ENCODE assay signal across 8 cellular contexts in the genomic region with DNA sequence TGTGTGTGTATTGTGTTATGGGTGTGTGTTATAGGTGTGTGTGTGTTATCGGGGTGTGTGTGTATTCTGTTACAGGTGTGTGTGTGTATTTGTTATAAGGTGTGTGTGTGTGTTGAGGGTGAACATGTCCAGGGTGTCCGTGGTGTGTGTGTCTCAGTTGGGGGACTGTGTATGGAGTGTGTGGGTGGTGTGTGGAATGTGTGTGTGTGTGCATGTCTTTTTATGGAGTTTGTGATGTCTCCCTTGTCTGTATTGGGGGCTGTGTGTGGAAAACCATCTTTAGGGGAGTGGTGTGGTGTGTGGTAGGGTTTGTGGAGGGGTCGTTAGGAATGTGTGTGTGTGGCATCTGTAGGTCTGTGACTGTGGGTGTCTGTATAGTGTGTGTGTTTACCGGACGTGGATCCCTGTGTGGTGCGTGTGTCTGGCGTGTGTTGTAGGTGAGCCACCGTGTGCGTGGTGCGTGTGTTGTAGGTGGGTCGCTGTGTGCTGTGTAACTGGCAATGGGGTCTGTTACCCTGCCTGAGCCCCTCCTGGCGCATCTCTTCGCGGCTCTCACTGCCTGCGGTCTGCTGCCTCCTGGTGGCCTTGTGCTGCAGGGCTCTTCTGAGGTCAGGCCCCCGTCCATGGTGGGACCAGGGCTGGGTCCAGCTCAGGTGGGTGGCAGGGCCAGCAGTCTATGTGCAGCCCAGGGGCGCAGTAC.
DNase-seq lines count a peak whose midpoint lies in the region; ATAC-seq and TF ChIP-seq lines count a peak whose summit lies in the region.

No MANE protein-coding gene starts in this region.

- peak; percentile 55 for TF ChIP-seq CTCF in NB4 (IDR thresholded peaks at IDR 0.05; ENCODE audit: low read depth, low read length)
- TF ChIP-seq CTCF in cardiac fibroblast (IDR thresholded peaks at IDR 0.05; ENCODE audit: low read depth, low read length): peak; percentile 88
- peak; percentile 47 for TF ChIP-seq CTCF in mucosa of descending colon (IDR thresholded peaks at IDR 0.05)

- no peaks in the 10 kb centered on the region for H3K4me1 ChIP-seq in mucosa of descending colon (ENCODE audit: low read depth)

- no peaks in the 10 kb centered on the region for H3K36me3 ChIP-seq in mucosa of descending colon (ENCODE audit: low read depth)

- DNase-seq in ELF-1 (ENCODE audit: low read depth, low spot score) (peak; percentile 63), NB4 (ENCODE audit: low read depth) (peak; percentile 41), cardiac fibroblast (ENCODE audit: low read depth in 2 of 2) (peak; percentile 24 to 25), mucosa of descending colon (peak in 2 of 3 donors; percentile 45 to 47), glomerular visceral epithelial cell (ENCODE audit: extremely low spot score) (no peak)
- DNase-seq in activated effector memory CD4-positive, alpha-beta T cell treated with Interleukin-2 at 50 U/mL for 16 hours: no peak

- H3K4me3 ChIP-seq in NB4 (ENCODE audit: low read depth, low read length): no peak overlapping the region
- H3K4me3 ChIP-seq in cardiac fibroblast (replicated peaks in 1 of 2; ENCODE audit: low read depth in 2 of 2, low read length in 2 of 2): no peak overlapping the region
- no peak overlapping the region for H3K4me3 ChIP-seq in mucosa of descending colon

- intact Hi-C loops in mucosa of descending colon (cut with DNase I, micrococcal nuclease): no loop called here

- H3K9me3 ChIP-seq in mucosa of descending colon: no peaks in the 10 kb centered on the region

- ATAC-seq in mucosa of descending colon: peak; percentile 27
- ATAC-seq in GM19397 (IDR thresholded peaks at IDR 0.05; ENCODE audit: unreplicated experiment): no peak
- no peak for ATAC-seq in GM18909 (IDR thresholded peaks at IDR 0.05; ENCODE audit: poor library complexity, unreplicated experiment)

- no peak for TF ChIP-seq POLR2A in NB4 (IDR thresholded peaks at IDR 0.05; ENCODE audit: extremely low read depth, insufficient read length)

Comparison
In these comparisons a context has a peak if more than half of its experiments do, and no peak if none do; other contexts are left out.
1. DNase-seq: peak in ELF-1 (single experiment), NB4 (single experiment), cardiac fibroblast (2 of 2) and mucosa of descending colon (2 of 3); none in activated effector memory CD4-positive, alpha-beta T cell treated with Interleukin-2 at 50 U/mL for 16 hours (single experiment) and glomerular visceral epithelial cell (single experiment).
2. Peak in every context shown above with its lines, with median percentiles within 50 percentile points of each other: CTCF ChIP-seq.